17 cellular contexts compared by ENCODE assay signal in genomic region chr10:54470324-54470631, GRCh38.
DNase-seq lines count a peak whose midpoint lies in the region; ATAC-seq, FAIRE-seq and TF ChIP-seq lines count a peak whose summit lies in the region.
"Had no signal": no experiment of that assay in that cellular context is flagged by ENCODE, and none has a peak within 500 bp of the region (broad histone marks: within the 10 kb centered on the region; RNA-seq: fewer than 3 reads in every experiment).

No MANE protein-coding gene starts in this region.

- H3K9ac ChIP-seq in KMS-11 = peak overlapping the region; percentile 57; the same call in 1 of the 2 replicates
- no peak overlapping the region for H3K9ac ChIP-seq in H1 (replicated peaks in 1 of 4; ENCODE audit: extremely low read depth in 1 of 4, low read depth in 3 of 4, low read length in 3 of 4)

- no peaks in the 10 kb centered on the region for H3K23me2 ChIP-seq in H1 (ENCODE audit: low read depth, low read length)

- DNase-seq in H1 (ENCODE audit: low read depth in 1 of 2, low spot score in 2 of 2) = no peak
- peak; percentile 24 for DNase-seq in posterior vena cava (ENCODE audit: low spot score)
- no peak for DNase-seq in middle frontal gyrus (ENCODE audit: extremely low spot score, low spot score)
- DNase-seq in Kasumi-1 (lab: John Stamatoyannopoulos, UW) = no peak
- DNase-seq: AML-193, KBM-7, NCI-H1105, NCI-H1694, NCI-H2107, NCI-H226, NCI-H526 treated with DMSO at 0.1 percent for 48 hours, SW 1271 had no signal

- intact Hi-C loops in posterior vena cava (cut with DNase I) = no loop called here

- H2AFZ ChIP-seq in KMS-11 (ENCODE audit: low read depth) = peak overlapping the region; percentile 79
- H2AFZ ChIP-seq in H1 (ENCODE audit: low read length) = peak overlapping the region; percentile 80

- H3K14ac ChIP-seq in H1 (ENCODE audit: insufficient read length) = no peak overlapping the region

- H3K27ac ChIP-seq in KMS-11 (peak overlapping the region; percentile 76), H1 (ENCODE audit: low read depth, low read length) (no peak overlapping the region)

- no peak overlapping the region for H4K91ac ChIP-seq in H1 (replicated peaks; ENCODE audit: insufficient read length, low read length)

- no peak for TF ChIP-seq POLR2A in H1 (IDR thresholded peaks at IDR 0.05; ENCODE audit: control extremely low read depth in 1 of 2, low read depth in 2 of 2, low read length in 2 of 2)

- H4K5ac ChIP-seq in H1 (ENCODE audit: insufficient read length, low read depth, low read length) = no peak overlapping the region

- no peak overlapping the region for H2BK120ac ChIP-seq in H1 (replicated peaks; ENCODE audit: low read depth, low read length)

- no peaks in the 10 kb centered on the region for H3K9me3 ChIP-seq in H1 (ENCODE audit: insufficient read depth in 2 of 2, low read depth in 1 of 2, low read length in 1 of 2)
- H3K9me3 ChIP-seq: HAP-1 had no signal

- H3K4me2 ChIP-seq in KMS-11 (peak overlapping the region; percentile 63), H1 (ENCODE audit: insufficient read depth in 1 of 2, low read depth in 2 of 2, low read length in 2 of 2) (no peak overlapping the region)

- peaks cover 20% of the 10 kb centered on the region for H3K4me1 ChIP-seq in KMS-11 (ENCODE audit: low read depth, poor library complexity, severe bottlenecking)
- peaks cover 0 to 2% (median 0%) of the 10 kb centered on the region in 4 experiments; a peak in 2 of 7 replicates for H3K4me1 ChIP-seq in H1 (replicated peaks in 1 of 4; ENCODE audit: control insufficient read depth in 3 of 4, insufficient read depth in 4 of 4, low read length in 3 of 4)
- H3K4me1 ChIP-seq: HAP-1 had no signal

- POLR2A ChIA-PET in H1 (lab: Charles Lee; ENCODE audit: partially characterized antibody) = no interaction called here

- no peak overlapping the region for H4K8ac ChIP-seq in H1 (ENCODE audit: extremely low read depth, insufficient read depth, low read length)

- no peak for TF ChIP-seq EP300 in H1 (IDR thresholded peaks at IDR 0.05; ENCODE audit: borderline replicate concordance in 1 of 2, low read depth in 2 of 2, low read length in 2 of 2)

- H3K79me1 ChIP-seq in H1 (ENCODE audit: low read depth, low read length) = no peaks in the 10 kb centered on the region

- H2BK12ac ChIP-seq in H1 (ENCODE audit: low read depth, low read length) = no peak overlapping the region

- H3K36me3 ChIP-seq in KMS-11 (ENCODE audit: insufficient read depth) = no peaks in the 10 kb centered on the region
- no peaks in the 10 kb centered on the region for H3K36me3 ChIP-seq in H1 (ENCODE audit: control insufficient read depth in 2 of 4, insufficient read depth in 4 of 4, low read length in 3 of 4)
- H3K36me3 ChIP-seq: HAP-1 had no signal

- ATAC-seq in GM18502 (IDR thresholded peaks at IDR 0.05; ENCODE audit: poor library complexity, unreplicated experiment) (peak; percentile 16), HG03139 (IDR thresholded peaks at IDR 0.05; ENCODE audit: unreplicated experiment) (no peak)

- no peaks in the 10 kb centered on the region for H3K27me3 ChIP-seq in KMS-11 (ENCODE audit: insufficient read depth, low read depth)
- H3K27me3 ChIP-seq in H1 (replicated peaks in 1 of 4; ENCODE audit: control insufficient read depth in 3 of 4, extremely low read depth in 1 of 4, insufficient read depth in 3 of 4, low read length in 3 of 4) = no peaks in the 10 kb centered on the region

- H2BK20ac ChIP-seq in H1 (ENCODE audit: low read length) = no peak overlapping the region

- FAIRE-seq in H1 (lab: Jason Lieb, UNC) = no peak
- FAIRE-seq: GM19239 had no signal

- no peak overlapping the region for H2BK5ac ChIP-seq in H1 (ENCODE audit: low read depth, low read length)

- H3K23ac ChIP-seq in H1 (ENCODE audit: insufficient read length) = no peak overlapping the region

- no peak for TF ChIP-seq RAD21 in H1 (IDR thresholded peaks at IDR 0.05 in 1 of 2, conservative IDR thresholded peaks at IDR 0.05 in 1 of 2; ENCODE audit: low read depth in 2 of 2, low read length in 2 of 2)

- H3K79me2 ChIP-seq in KMS-11 (ENCODE audit: insufficient read depth, low read depth) = no peaks in the 10 kb centered on the region
- H3K79me2 ChIP-seq in H1 (ENCODE audit: control insufficient read depth in 1 of 2, insufficient read depth in 2 of 2, low read length in 2 of 2) = no peaks in the 10 kb centered on the region

- TF ChIP-seq CTCF in KMS-11 (conservative IDR thresholded peaks at IDR 0.05; ENCODE audit: low read depth, low read length) (no peak), H1 (IDR thresholded peaks at IDR 0.05; ENCODE audit: control extremely low read depth in 1 of 3, insufficient read depth in 1 of 3, low read depth in 1 of 3, low read length in 3 of 3) (no peak)

- no peak overlapping the region for H3K18ac ChIP-seq in H1 (ENCODE audit: extremely low read depth, low read length)

- no peak overlapping the region for H3K56ac ChIP-seq in H1 (replicated peaks; ENCODE audit: insufficient read length, low read depth, low read length)

- H3K4me3 ChIP-seq in KMS-11 (IDR thresholded peaks at IDR 0.05; ENCODE audit: insufficient read depth, low read depth, low read length) (no peak overlapping the region), H1 (ENCODE audit: extremely low read depth in 1 of 4, insufficient read depth in 2 of 4, low read depth in 3 of 4, low read length in 4 of 4) (no peak overlapping the region)
- H3K4me3 ChIP-seq: HAP-1 had no signal

- no peak overlapping the region for H3K4ac ChIP-seq in H1 (replicated peaks; ENCODE audit: insufficient read length, low read depth, low read length)

- H2BK15ac ChIP-seq in H1 (ENCODE audit: low read length) = no peak overlapping the region

- WGBS in H1 (ENCODE audit: extremely low coverage in 1 of 2, insufficient coverage in 1 of 2, insufficient read length in 1 of 2, insufficient replicate concordance in 2 of 2, low coverage in 1 of 2, low lambda C conversion rate in 2 of 2, missing lambda C conversion rate in 1 of 2), 2 experiments = 100% methylated on average over 1 of the region's 1 CpG; no CpG with 5 or more reads in 1 of the 2 experiments

- H4K20me1 ChIP-seq in KMS-11 (ENCODE audit: insufficient read depth) (no peaks in the 10 kb centered on the region), H1 (replicated peaks in 1 of 2; ENCODE audit: control insufficient read depth in 1 of 2, insufficient read depth in 2 of 2, low read length in 2 of 2) (no peaks in the 10 kb centered on the region)

- H2AK5ac ChIP-seq in H1 (ENCODE audit: low read depth, low read length) = no peak overlapping the region

- CTCF ChIA-PET in H1 (lab: Charles Lee; ENCODE audit: partially characterized antibody) = interaction anchor here (1.4 kb wide), 1 partner anchor 93 kb away, joined by 4 read pairs; no protein-coding TSS in a partner anchor

TF ChIP-seq in H1, 55 proteins besides CTCF, POLR2A, EP300 and RAD21:
- TF ChIP-seq HDAC2 (IDR thresholded peaks at IDR 0.05; ENCODE audit: borderline replicate concordance in 1 of 2, low read depth in 2 of 2, low read length in 2 of 2) (no peak), RNF2 (IDR thresholded peaks at IDR 0.05; ENCODE audit: borderline replicate concordance, low read depth, low read length, missing control alignments, poor library complexity, severe bottlenecking) (no peak), CREB1 (IDR thresholded peaks at IDR 0.05) (no peak), EZH2 (IDR thresholded peaks at IDR 0.05; ENCODE audit: low read depth, low read length, severe bottlenecking) (no peak), ATF3 (IDR thresholded peaks at IDR 0.05; ENCODE audit: insufficient read depth, low read depth, low read length) (no peak), SIRT6 (IDR thresholded peaks at IDR 0.05; ENCODE audit: low read length) (no peak)
